Comparison of ENCODE assay signal across 13 cellular contexts in genomic region chr4:158168606-158169005, GRCh38. TPM values are rescaled to one million over a fixed set of nuclear protein-coding genes. Genes with fewer than 3 reads are reported as not detected.
A peak's percentile ranks its signal among the peaks of the same experiment; 100 is the strongest.
DNase-seq lines count a peak whose midpoint lies in the region; ATAC-seq and TF ChIP-seq lines count a peak whose summit lies in the region.
"Had no signal": no experiment of that assay in that cellular context is flagged by ENCODE, and none has a peak within 500 bp of the region (broad histone marks: within the 10 kb centered on the region; RNA-seq: fewer than 3 reads in every experiment).

No MANE protein-coding gene starts in this region.

- H3K27ac ChIP-seq in right atrium auricular region (peak overlapping the region; percentile 86 to 88), psoas muscle (peak overlapping the region; percentile 56), uterus (peak overlapping the region; percentile 90 to 97)

- peaks cover 0 to 36% of the 10 kb centered on the region in 2 donors for H3K4me1 ChIP-seq in right atrium auricular region
- H3K4me1 ChIP-seq in psoas muscle, result peaks cover 23% of the 10 kb centered on the region
- H3K4me1 ChIP-seq in uterus, result peaks cover 0 to 7% of the 10 kb centered on the region in 2 donors

- H3K4me3 Mint-ChIP-seq in nephron progenitor cell, result no peak overlapping the region
- H3K4me3 Mint-ChIP-seq: activated CD8-positive, alpha-beta T cell treated with anti-CD3 and anti-CD28 coated beads, Interleukin-2, amount 10 ng/mL, durations not matched to agents 7 days and 5 days had no signal

- DNase-seq in right atrium auricular region (ENCODE audit: low spot score), result no peak
- DNase-seq in left cardiac atrium, result no peak
- DNase-seq in fibroblast of villous mesenchyme (ENCODE audit: low read depth), result no peak
- no peak for DNase-seq in psoas muscle
- DNase-seq in uterus, result no peak
- no peak for DNase-seq in nephron progenitor cell
- DNase-seq: activated CD8-positive, alpha-beta T cell treated with anti-CD3 and anti-CD28 coated beads, Interleukin-2, amount 10 ng/mL, durations not matched to agents 7 days and 5 days; activated effector memory CD4-positive, alpha-beta T cell treated with anti-CD3 and anti-CD28 coated beads, Interleukin-2, amount 50 U/mL, for 16 hours; midbrain; NK-92 treated with Interleukin-12 subunit alpha and Interleukin-12 subunit beta, amount 100 ng/mL, for 24 hours; SIG-M5 had no signal

- H3K4me1 Mint-ChIP-seq in nephron progenitor cell, result peaks cover 12% of the 10 kb centered on the region

- no peaks in the 10 kb centered on the region for H3K27me3 Mint-ChIP-seq in nephron progenitor cell (ENCODE audit: low read depth, poor library complexity)

- 70 to 84% (median 72%) methylated on average over 5 of the region's 5 CpGs for WGBS in psoas muscle, 3 donors

- intact Hi-C loops in left cardiac atrium (cut with DNase I) (no loop called here), psoas muscle (cut with DNase I) (loop anchor here in 1 of 2 donors (5.0 kb wide), 1 partner anchor 161 kb away; no protein-coding TSS in a partner anchor), uterus (cut with DNase I; ENCODE audit: low total_unique reads) (no loop called here)

- no peaks in the 10 kb centered on the region for H3K9me3 Mint-ChIP-seq in nephron progenitor cell

- H3K27ac Mint-ChIP-seq in nephron progenitor cell, result no peak overlapping the region
- H3K27ac Mint-ChIP-seq: activated CD8-positive, alpha-beta T cell treated with anti-CD3 and anti-CD28 coated beads, Interleukin-2, amount 10 ng/mL, durations not matched to agents 7 days and 5 days had no signal

- H3K36me3 ChIP-seq in right atrium auricular region (no peaks in the 10 kb centered on the region), psoas muscle (ENCODE audit: insufficient read depth in 1 of 2, low read depth in 1 of 2) (no peaks in the 10 kb centered on the region), uterus (no peaks in the 10 kb centered on the region)

- H3K36me3 Mint-ChIP-seq in nephron progenitor cell (ENCODE audit: low read depth), result no peaks in the 10 kb centered on the region

- H3K27me3 ChIP-seq in right atrium auricular region (no peaks in the 10 kb centered on the region), psoas muscle (ENCODE audit: insufficient read depth in 3 of 3, low read length in 2 of 3) (peaks cover 0 to 4% (median 0%) of the 10 kb centered on the region in 3 donors), uterus (no peaks in the 10 kb centered on the region)

- H3K9me3 ChIP-seq in right atrium auricular region, result no peaks in the 10 kb centered on the region
- no peaks in the 10 kb centered on the region for H3K9me3 ChIP-seq in psoas muscle
- H3K9me3 ChIP-seq in uterus, result no peaks in the 10 kb centered on the region

- TF ChIP-seq POLR2A in uterus (IDR thresholded peaks at IDR 0.05), result no peak

- ATAC-seq in left cardiac atrium (no peak), psoas muscle (no peak), HG02759 (IDR thresholded peaks at IDR 0.05; ENCODE audit: unreplicated experiment) (no peak), HG03439 (IDR thresholded peaks at IDR 0.05; ENCODE audit: unreplicated experiment) (no peak)
- ATAC-seq: activated CD8-positive, alpha-beta T cell treated with anti-CD3 and anti-CD28 coated beads, Interleukin-2, amount 10 ng/mL, durations not matched to agents 7 days and 5 days had no signal

- H3K4me3 ChIP-seq in right atrium auricular region (peak overlapping the region; percentile 54 to 69), fibroblast of villous mesenchyme (ENCODE audit: low read depth, low read length) (peak overlapping the region; percentile 74), psoas muscle (peak overlapping the region; percentile 65), uterus (peak overlapping the region; percentile 47 to 60)

- no peak for TF ChIP-seq CTCF in right atrium auricular region (IDR thresholded peaks at IDR 0.05)
- TF ChIP-seq CTCF in fibroblast of villous mesenchyme (IDR thresholded peaks at IDR 0.05; ENCODE audit: insufficient read depth, low read depth, low read length), result no peak
- no peak for TF ChIP-seq CTCF in psoas muscle (IDR thresholded peaks at IDR 0.05)
- no peak for TF ChIP-seq CTCF in uterus (IDR thresholded peaks at IDR 0.05)
- TF ChIP-seq CTCF in nephron progenitor cell (IDR thresholded peaks at IDR 0.05), result no peak

RNA-seq across cellular contexts. Expression of gene GASK1B, which starts 4.2 kb away (rescaled TPM):
- total RNA-seq in right atrium auricular region, result 10 to 100 TPM; 49.9 to 56.9 TPM
- 10 to 100 TPM; 61.5 to 71.2 TPM for total RNA-seq in left cardiac atrium
- total RNA-seq in fibroblast of villous mesenchyme, result 59.6 and 73.8 TPM in 2 replicates
- total RNA-seq in psoas muscle, result 10 to 100 TPM in 1 of 4 donors, 1 to 10 TPM in 3; 5.3 to 16.7 (median 8.0) TPM
- 1 to 10 TPM; 2.6 to 5.4 (median 3.2) TPM for polyA plus RNA-seq in psoas muscle
- 100 to 1,000 TPM in 1 of 4 donors, 10 to 100 TPM in 3; 54.7 to 135 (median 62.7) TPM for total RNA-seq in uterus
- total RNA-seq: activated CD8-positive, alpha-beta T cell treated with anti-CD3 and anti-CD28 coated beads, Interleukin-2, amount 10 ng/mL, durations not matched to agents 7 days and 5 days had no signal

RNA-seq across cellular contexts. Expression of gene TMEM144, which starts 41.7 kb away (rescaled TPM):
- 1 to 10 TPM; 7.1 to 9.7 TPM for total RNA-seq in right atrium auricular region
- total RNA-seq in left cardiac atrium, result 10 to 100 TPM in 1 of 2 donors, 1 to 10 TPM in 1; 9.3 to 11.1 TPM
- 4.2 and 7.3 TPM in 2 replicates for total RNA-seq in fibroblast of villous mesenchyme
- 1 to 10 TPM in 3 of 4 donors, under 1 TPM in 1; 0.88 to 1.9 (median 1.4) TPM for total RNA-seq in psoas muscle
- polyA plus RNA-seq in psoas muscle, result 1 to 10 TPM in 2 of 3 donors, under 1 TPM in 1; 0.53 to 1.2 (median 1.0) TPM
- total RNA-seq in uterus, result 1 to 10 TPM; 3.8 to 9.7 (median 5.0) TPM
- total RNA-seq: activated CD8-positive, alpha-beta T cell treated with anti-CD3 and anti-CD28 coated beads, Interleukin-2, amount 10 ng/mL, durations not matched to agents 7 days and 5 days had no signal
